In the genomic region with DNA sequence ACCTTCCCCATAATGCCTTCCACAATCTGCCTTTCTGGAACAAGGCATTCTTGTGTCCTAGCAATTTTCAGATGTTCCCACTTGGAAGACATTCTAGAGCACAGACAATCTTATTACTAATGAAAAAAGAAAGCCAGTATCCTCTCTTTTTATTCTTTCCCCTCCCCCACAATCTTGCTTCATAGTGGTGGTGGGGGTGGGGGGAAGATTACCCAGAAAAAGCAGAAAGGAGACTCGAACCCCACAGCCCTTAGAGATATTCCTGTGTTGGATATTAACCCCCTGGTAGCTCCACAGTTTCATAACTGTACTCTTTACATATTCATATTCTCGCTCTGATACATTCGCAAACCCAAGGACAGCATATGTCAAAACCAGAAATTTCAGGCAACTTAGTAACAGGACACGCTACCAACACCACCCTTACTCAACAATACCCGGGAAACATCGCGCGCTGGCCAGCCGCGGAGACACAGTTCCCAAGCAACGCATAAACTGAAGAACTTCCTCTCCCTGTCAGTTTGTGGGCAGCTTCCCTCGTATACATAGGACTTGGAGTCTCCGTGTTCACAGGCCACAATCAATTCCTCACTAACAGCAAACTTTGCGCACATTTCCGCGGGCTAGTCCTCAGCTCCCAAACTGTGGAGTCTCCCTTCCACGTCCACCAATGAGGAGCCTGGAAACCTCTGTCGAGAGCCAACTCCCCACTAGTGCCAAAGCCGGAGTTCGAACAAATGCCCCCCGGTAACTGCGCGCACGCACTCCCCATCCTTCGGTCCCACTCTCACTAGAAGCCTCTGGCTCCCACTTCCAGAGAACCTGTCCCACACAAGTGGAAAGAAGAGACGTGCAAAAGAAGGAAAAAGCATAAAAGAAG, we compare ENCODE assay signal across 1 cellular context.
TF ChIP-seq lines count a peak whose summit lies in the region.

No MANE protein-coding gene starts in this region.

TF ChIP-seq in K562, 482 proteins besides CTCF, POLR2A, EP300 and RAD21 (continued from another document):
- no peak for TF ChIP-seq NCOA4 (IDR thresholded peaks at IDR 0.05; ENCODE audit: partially characterized antibody)
- peak; percentile 93; the same call in 1 of the 2 replicates for TF ChIP-seq ZC3H4 (CRISPR knock-in tag; IDR thresholded peaks at IDR 0.05; ENCODE audit: borderline replicate concordance)
- TF ChIP-seq MEF2D (tag; conservative IDR thresholded peaks at IDR 0.05; ENCODE audit: low read depth) = no peak
- no peak for TF ChIP-seq ZNF224 (CRISPR knock-in tag; IDR thresholded peaks at IDR 0.05)
- no peak for TF ChIP-seq FOXP1 (CRISPR knock-in tag; IDR thresholded peaks at IDR 0.05)
- TF ChIP-seq, protein P1, sequence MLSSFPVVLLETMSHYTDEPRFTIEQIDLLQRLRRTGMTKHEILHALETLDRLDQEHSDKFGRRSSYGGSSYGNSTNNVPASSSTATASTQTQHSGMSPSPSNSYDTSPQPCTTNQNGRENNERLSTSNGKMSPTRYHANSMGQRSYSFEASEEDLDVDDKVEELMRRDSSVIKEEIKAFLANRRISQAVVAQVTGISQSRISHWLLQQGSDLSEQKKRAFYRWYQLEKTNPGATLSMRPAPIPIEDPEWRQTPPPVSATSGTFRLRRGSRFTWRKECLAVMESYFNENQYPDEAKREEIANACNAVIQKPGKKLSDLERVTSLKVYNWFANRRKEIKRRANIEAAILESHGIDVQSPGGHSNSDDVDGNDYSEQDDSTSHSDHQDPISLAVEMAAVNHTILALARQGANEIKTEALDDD (IDR thresholded peaks at IDR 0.05) = no peak
- TF ChIP-seq MEIS2 (IDR thresholded peaks at IDR 0.05; ENCODE audit: partially characterized antibody) = peak; percentile 4
- TF ChIP-seq ZSCAN29 (IDR thresholded peaks at IDR 0.05) = 0 out of 2 replicates have a peak, but pooled peaks have one; percentile 23
- TF ChIP-seq, protein P2, sequence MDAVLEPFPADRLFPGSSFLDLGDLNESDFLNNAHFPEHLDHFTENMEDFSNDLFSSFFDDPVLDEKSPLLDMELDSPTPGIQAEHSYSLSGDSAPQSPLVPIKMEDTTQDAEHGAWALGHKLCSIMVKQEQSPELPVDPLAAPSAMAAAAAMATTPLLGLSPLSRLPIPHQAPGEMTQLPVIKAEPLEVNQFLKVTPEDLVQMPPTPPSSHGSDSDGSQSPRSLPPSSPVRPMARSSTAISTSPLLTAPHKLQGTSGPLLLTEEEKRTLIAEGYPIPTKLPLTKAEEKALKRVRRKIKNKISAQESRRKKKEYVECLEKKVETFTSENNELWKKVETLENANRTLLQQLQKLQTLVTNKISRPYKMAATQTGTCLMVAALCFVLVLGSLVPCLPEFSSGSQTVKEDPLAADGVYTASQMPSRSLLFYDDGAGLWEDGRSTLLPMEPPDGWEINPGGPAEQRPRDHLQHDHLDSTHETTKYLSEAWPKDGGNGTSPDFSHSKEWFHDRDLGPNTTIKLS (IDR thresholded peaks at IDR 0.05; ENCODE audit: borderline replicate concordance, low read depth) = no peak
